1 cellular context compared by ENCODE assay signal in the genomic region with DNA sequence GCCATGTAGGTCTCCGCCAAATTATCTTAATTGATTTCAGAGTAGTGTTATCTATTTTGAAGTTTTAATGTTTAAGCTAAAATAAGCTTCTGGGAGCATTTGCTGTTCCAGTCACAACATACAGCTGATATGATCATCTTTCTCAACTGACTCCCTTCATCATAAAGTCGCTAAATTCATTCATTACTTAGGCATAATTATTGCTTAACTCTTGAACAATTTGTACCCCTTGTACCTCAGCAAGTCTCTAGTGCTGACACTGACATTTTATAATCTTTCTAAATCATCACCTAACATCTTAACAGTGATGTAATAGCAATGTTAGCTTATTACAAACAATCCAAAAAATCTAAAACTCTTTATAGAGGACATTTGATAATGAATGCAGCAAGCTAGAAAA.
TF ChIP-seq lines count a peak whose summit lies in the region.

No MANE protein-coding gene starts in this region.

TF ChIP-seq in K562, 482 proteins besides CTCF, POLR2A, EP300 and RAD21 (continued from another document):
- TF ChIP-seq, protein P1, sequence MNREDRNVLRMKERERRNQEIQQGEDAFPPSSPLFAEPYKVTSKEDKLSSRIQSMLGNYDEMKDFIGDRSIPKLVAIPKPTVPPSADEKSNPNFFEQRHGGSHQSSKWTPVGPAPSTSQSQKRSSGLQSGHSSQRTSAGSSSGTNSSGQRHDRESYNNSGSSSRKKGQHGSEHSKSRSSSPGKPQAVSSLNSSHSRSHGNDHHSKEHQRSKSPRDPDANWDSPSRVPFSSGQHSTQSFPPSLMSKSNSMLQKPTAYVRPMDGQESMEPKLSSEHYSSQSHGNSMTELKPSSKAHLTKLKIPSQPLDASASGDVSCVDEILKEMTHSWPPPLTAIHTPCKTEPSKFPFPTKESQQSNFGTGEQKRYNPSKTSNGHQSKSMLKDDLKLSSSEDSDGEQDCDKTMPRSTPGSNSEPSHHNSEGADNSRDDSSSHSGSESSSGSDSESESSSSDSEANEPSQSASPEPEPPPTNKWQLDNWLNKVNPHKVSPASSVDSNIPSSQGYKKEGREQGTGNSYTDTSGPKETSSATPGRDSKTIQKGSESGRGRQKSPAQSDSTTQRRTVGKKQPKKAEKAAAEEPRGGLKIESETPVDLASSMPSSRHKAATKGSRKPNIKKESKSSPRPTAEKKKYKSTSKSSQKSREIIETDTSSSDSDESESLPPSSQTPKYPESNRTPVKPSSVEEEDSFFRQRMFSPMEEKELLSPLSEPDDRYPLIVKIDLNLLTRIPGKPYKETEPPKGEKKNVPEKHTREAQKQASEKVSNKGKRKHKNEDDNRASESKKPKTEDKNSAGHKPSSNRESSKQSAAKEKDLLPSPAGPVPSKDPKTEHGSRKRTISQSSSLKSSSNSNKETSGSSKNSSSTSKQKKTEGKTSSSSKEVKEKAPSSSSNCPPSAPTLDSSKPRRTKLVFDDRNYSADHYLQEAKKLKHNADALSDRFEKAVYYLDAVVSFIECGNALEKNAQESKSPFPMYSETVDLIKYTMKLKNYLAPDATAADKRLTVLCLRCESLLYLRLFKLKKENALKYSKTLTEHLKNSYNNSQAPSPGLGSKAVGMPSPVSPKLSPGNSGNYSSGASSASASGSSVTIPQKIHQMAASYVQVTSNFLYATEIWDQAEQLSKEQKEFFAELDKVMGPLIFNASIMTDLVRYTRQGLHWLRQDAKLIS (CRISPR knock-in tag; IDR thresholded peaks at IDR 0.05), result no peak
- TF ChIP-seq HSF4 (CRISPR knock-in tag; IDR thresholded peaks at IDR 0.05; ENCODE audit: borderline replicate concordance), result no peak
- TF ChIP-seq CEBPB (tag; IDR thresholded peaks at IDR 0.05), result peak; percentile 51
- TF ChIP-seq FOSL1 (tag; conservative IDR thresholded peaks at IDR 0.05), result no peak
- TF ChIP-seq CREB1 (IDR thresholded peaks at IDR 0.05), result no peak
- TF ChIP-seq CREB1 (CRISPR knock-in tag; IDR thresholded peaks at IDR 0.05), result no peak
- TF ChIP-seq CBFA2T2 (conservative IDR thresholded peaks at IDR 0.05), result no peak
- no peak for TF ChIP-seq ZNF740 (CRISPR knock-in tag; IDR thresholded peaks at IDR 0.05)
- no peak for TF ChIP-seq ZNF740 (tag; IDR thresholded peaks at IDR 0.05)
- no peak for TF ChIP-seq CEBPG (CRISPR knock-in tag; IDR thresholded peaks at IDR 0.05)
- peak; percentile 47 to 63; a peak in 3 of 4 replicates for TF ChIP-seq CEBPG (tag; conservative IDR thresholded peaks at IDR 0.05 in 1 of 2, IDR thresholded peaks at IDR 0.05 in 1 of 2)
- TF ChIP-seq ILF3 (IDR thresholded peaks at IDR 0.05; ENCODE audit: borderline replicate concordance), result 0 out of 2 replicates have a peak, but pooled peaks have one; percentile 25
- no peak for TF ChIP-seq ZBTB33 (CRISPR knock-in tag; IDR thresholded peaks at IDR 0.05)
- TF ChIP-seq FOXA3 (CRISPR knock-in tag; conservative IDR thresholded peaks at IDR 0.05 in 1 of 2, IDR thresholded peaks at IDR 0.05 in 1 of 2), result no peak
- no peak for TF ChIP-seq GTF2E2 (tag; IDR thresholded peaks at IDR 0.05)
- no peak for TF ChIP-seq ZNF589 (CRISPR knock-in tag; IDR thresholded peaks at IDR 0.05; ENCODE audit: low read depth)
- TF ChIP-seq MXI1 (IDR thresholded peaks at IDR 0.05; ENCODE audit: low read depth, low read length), result no peak
- TF ChIP-seq, protein P2, sequence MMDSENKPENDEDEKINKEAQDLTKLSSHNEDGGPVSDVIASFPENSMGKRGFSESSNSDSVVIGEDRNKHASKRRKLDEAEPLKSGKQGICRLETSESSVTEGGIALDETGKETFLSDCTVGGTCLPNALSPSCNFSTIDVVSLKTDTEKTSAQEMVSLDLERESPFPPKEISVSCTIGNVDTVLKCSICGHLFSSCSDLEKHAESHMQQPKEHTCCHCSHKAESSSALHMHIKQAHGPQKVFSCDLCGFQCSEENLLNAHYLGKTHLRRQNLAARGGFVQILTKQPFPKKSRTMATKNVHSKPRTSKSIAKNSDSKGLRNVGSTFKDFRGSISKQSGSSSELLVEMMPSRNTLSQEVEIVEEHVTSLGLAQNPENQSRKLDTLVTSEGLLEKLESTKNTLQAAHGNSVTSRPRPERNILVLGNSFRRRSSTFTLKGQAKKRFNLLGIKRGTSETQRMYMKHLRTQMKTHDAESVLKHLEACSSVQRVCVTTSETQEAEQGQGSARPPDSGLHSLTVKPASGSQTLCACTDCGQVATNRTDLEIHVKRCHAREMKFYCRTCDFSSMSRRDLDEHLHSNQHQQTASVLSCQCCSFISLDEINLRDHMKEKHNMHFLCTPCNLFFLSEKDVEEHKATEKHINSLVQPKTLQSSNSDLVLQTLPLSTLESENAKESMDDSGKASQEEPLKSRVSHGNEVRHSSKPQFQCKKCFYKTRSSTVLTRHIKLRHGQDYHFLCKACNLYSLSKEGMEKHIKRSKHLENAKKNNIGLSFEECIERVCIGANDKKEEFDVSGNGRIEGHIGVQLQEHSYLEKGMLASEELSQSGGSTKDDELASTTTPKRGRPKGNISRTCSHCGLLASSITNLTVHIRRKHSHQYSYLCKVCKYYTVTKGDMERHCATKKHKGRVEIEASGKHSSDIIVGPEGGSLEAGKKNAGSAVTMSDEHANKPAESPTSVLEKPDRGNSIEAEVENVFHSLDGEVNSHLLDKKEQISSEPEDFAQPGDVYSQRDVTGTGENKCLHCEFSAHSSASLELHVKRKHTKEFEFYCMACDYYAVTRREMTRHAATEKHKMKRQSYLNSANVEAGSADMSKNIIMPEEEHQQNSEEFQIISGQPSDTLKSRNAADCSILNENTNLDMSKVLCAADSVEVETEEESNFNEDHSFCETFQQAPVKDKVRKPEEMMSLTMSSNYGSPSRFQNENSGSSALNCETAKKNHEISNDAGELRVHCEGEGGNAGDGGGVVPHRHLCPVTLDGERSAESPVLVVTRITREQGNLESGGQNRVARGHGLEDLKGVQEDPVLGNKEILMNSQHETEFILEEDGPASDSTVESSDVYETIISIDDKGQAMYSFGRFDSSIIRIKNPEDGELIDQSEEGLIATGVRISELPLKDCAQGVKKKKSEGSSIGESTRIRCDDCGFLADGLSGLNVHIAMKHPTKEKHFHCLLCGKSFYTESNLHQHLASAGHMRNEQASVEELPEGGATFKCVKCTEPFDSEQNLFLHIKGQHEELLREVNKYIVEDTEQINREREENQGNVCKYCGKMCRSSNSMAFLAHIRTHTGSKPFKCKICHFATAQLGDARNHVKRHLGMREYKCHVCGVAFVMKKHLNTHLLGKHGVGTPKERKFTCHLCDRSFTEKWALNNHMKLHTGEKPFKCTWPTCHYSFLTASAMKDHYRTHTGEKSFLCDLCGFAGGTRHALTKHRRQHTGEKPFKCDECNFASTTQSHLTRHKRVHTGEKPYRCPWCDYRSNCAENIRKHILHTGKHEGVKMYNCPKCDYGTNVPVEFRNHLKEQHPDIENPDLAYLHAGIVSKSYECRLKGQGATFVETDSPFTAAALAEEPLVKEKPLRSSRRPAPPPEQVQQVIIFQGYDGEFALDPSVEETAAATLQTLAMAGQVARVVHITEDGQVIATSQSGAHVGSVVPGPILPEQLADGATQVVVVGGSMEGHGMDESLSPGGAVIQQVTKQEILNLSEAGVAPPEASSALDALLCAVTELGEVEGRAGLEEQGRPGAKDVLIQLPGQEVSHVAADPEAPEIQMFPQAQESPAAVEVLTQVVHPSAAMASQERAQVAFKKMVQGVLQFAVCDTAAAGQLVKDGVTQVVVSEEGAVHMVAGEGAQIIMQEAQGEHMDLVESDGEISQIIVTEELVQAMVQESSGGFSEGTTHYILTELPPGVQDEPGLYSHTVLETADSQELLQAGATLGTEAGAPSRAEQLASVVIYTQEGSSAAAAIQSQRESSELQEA (IDR thresholded peaks at IDR 0.05; ENCODE audit: low read depth), result no peak
- TF ChIP-seq C11orf30 (IDR thresholded peaks at IDR 0.05; ENCODE audit: low read depth), result 0 out of 2 replicates have a peak, but pooled peaks have one; percentile 29
- no peak for TF ChIP-seq MTA2 (IDR thresholded peaks at IDR 0.05; ENCODE audit: low read depth)
- TF ChIP-seq PHF21A (IDR thresholded peaks at IDR 0.05; ENCODE audit: borderline replicate concordance, low read depth), result no peak
- TF ChIP-seq, protein P3, sequence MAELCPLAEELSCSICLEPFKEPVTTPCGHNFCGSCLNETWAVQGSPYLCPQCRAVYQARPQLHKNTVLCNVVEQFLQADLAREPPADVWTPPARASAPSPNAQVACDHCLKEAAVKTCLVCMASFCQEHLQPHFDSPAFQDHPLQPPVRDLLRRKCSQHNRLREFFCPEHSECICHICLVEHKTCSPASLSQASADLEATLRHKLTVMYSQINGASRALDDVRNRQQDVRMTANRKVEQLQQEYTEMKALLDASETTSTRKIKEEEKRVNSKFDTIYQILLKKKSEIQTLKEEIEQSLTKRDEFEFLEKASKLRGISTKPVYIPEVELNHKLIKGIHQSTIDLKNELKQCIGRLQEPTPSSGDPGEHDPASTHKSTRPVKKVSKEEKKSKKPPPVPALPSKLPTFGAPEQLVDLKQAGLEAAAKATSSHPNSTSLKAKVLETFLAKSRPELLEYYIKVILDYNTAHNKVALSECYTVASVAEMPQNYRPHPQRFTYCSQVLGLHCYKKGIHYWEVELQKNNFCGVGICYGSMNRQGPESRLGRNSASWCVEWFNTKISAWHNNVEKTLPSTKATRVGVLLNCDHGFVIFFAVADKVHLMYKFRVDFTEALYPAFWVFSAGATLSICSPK (IDR thresholded peaks at IDR 0.05; ENCODE audit: borderline replicate concordance), result no peak
TF ChIP-seq in K562: peak in this region for 6.
